18 cellular contexts compared by ENCODE assay signal in genomic region chr7:72818663-72819366, GRCh38. TPM values are rescaled to one million over a fixed set of nuclear protein-coding genes. Genes with fewer than 3 reads are reported as not detected.
DNase-seq lines count a peak whose midpoint lies in the region; ATAC-seq lines count a peak whose summit lies in the region.
"Had no signal": no experiment of that assay in that cellular context is flagged by ENCODE, and none has a peak within 500 bp of the region (broad histone marks: within the 10 kb centered on the region; RNA-seq: fewer than 3 reads in every experiment).

No MANE protein-coding gene starts in this region.

- DNase-seq in CD1c-positive myeloid dendritic cell (ENCODE audit: extremely low spot score): peak; percentile 24
- DNase-seq in NOMO-1 (lab: John Stamatoyannopoulos, UW; ENCODE audit: unreplicated experiment in 2 of 2): peak; percentile 44 to 69
- DNase-seq in activated T-helper 2 cell treated with anti-CD3 and anti-CD28 coated beads, Interferon-gamma antibody, Interleukin-2, Interleukin-4, amounts not matched to agents 10 μg/mL and 5 μg/mL and 100 μg/mL, durations not matched to agents 14 hours and 24 hours and 36 hours (ENCODE audit: low spot score): no peak
- DNase-seq in natural killer cell treated with Interleukin-12 subunit alpha and Interleukin-12 subunit beta and Interleukin-15 and Interleukin-18, amount 100 ng/mL, for 72 hours (ENCODE audit: low spot score): no peak
- DNase-seq in DMS153 treated with DMSO at 0.1 percent for 48 hours (lab: John Stamatoyannopoulos, UW; ENCODE audit: unreplicated experiment): no peak
- no peak for DNase-seq in activated naive CD4-positive, alpha-beta T cell treated with anti-CD3 and anti-CD28 coated beads, Interleukin-2, amount 10 ng/mL, durations not matched to agents 7 days and 5 days
- DNase-seq: C1 segment of cervical spinal cord, DMS 273 treated with DMSO at 0.1 percent for 48 hours, MM.1S, NCI-H1436, NCI-H2081, NCI-H510A, NCI-H82, SHP77, SK-N-SH had no signal

- peak overlapping the region; percentile 18 for H3K27ac Mint-ChIP-seq in activated T-helper 2 cell treated with anti-CD3 and anti-CD28 coated beads, Interferon-gamma antibody, Interleukin-2, Interleukin-4, amounts not matched to agents 10 μg/mL and 5 μg/mL and 100 μg/mL, durations not matched to agents 14 hours and 24 hours and 36 hours
- H3K27ac Mint-ChIP-seq in natural killer cell treated with Interleukin-12 subunit alpha and Interleukin-12 subunit beta and Interleukin-15 and Interleukin-18, amount 100 ng/mL, for 72 hours: peak overlapping the region in 1 of 2 donors; percentile 59
- no peak overlapping the region for H3K27ac Mint-ChIP-seq in activated naive CD4-positive, alpha-beta T cell treated with anti-CD3 and anti-CD28 coated beads, Interleukin-2, amount 10 ng/mL, durations not matched to agents 7 days and 5 days
- H3K27ac Mint-ChIP-seq: IgD-negative memory B cell had no signal

- ATAC-seq in natural killer cell treated with Interleukin-12 subunit alpha and Interleukin-12 subunit beta and Interleukin-15 and Interleukin-18, amount 100 ng/mL, for 72 hours: peak in 1 of 2 donors; percentile 46
- ATAC-seq in HG03196 (IDR thresholded peaks at IDR 0.05; ENCODE audit: unreplicated experiment): no peak
- no peak for ATAC-seq in HG03457 (IDR thresholded peaks at IDR 0.05; ENCODE audit: unreplicated experiment)

- no peaks in the 10 kb centered on the region for H3K27me3 Mint-ChIP-seq in activated T-helper 2 cell treated with anti-CD3 and anti-CD28 coated beads, Interferon-gamma antibody, Interleukin-2, Interleukin-4, amounts not matched to agents 10 μg/mL and 5 μg/mL and 100 μg/mL, durations not matched to agents 14 hours and 24 hours and 36 hours (ENCODE audit: low read depth)
- no peaks in the 10 kb centered on the region for H3K27me3 Mint-ChIP-seq in natural killer cell treated with Interleukin-12 subunit alpha and Interleukin-12 subunit beta and Interleukin-15 and Interleukin-18, amount 100 ng/mL, for 72 hours
- no peaks in the 10 kb centered on the region for H3K27me3 Mint-ChIP-seq in activated naive CD4-positive, alpha-beta T cell treated with anti-CD3 and anti-CD28 coated beads, Interleukin-2, amount 10 ng/mL, durations not matched to agents 7 days and 5 days
- H3K27me3 Mint-ChIP-seq: IgD-negative memory B cell had no signal

- no peak overlapping the region for H3K4me3 Mint-ChIP-seq in activated T-helper 2 cell treated with anti-CD3 and anti-CD28 coated beads, Interferon-gamma antibody, Interleukin-2, Interleukin-4, amounts not matched to agents 10 μg/mL and 5 μg/mL and 100 μg/mL, durations not matched to agents 14 hours and 24 hours and 36 hours (ENCODE audit: low read depth)
- peak overlapping the region; percentile 33 for H3K4me3 Mint-ChIP-seq in natural killer cell treated with Interleukin-12 subunit alpha and Interleukin-12 subunit beta and Interleukin-15 and Interleukin-18, amount 100 ng/mL, for 72 hours
- H3K4me3 Mint-ChIP-seq in activated naive CD4-positive, alpha-beta T cell treated with anti-CD3 and anti-CD28 coated beads, Interleukin-2, amount 10 ng/mL, durations not matched to agents 7 days and 5 days: no peak overlapping the region
- H3K4me3 Mint-ChIP-seq: IgD-negative memory B cell had no signal

- peaks cover 5% of the 10 kb centered on the region for H3K4me1 Mint-ChIP-seq in activated T-helper 2 cell treated with anti-CD3 and anti-CD28 coated beads, Interferon-gamma antibody, Interleukin-2, Interleukin-4, amounts not matched to agents 10 μg/mL and 5 μg/mL and 100 μg/mL, durations not matched to agents 14 hours and 24 hours and 36 hours (ENCODE audit: low read depth)
- peaks cover 14 to 17% of the 10 kb centered on the region in 2 donors for H3K4me1 Mint-ChIP-seq in natural killer cell treated with Interleukin-12 subunit alpha and Interleukin-12 subunit beta and Interleukin-15 and Interleukin-18, amount 100 ng/mL, for 72 hours (ENCODE audit: low read depth in 2 of 2)
- no peaks in the 10 kb centered on the region for H3K4me1 Mint-ChIP-seq in activated naive CD4-positive, alpha-beta T cell treated with anti-CD3 and anti-CD28 coated beads, Interleukin-2, amount 10 ng/mL, durations not matched to agents 7 days and 5 days

- no peaks in the 10 kb centered on the region for H3K9me3 Mint-ChIP-seq in activated T-helper 2 cell treated with anti-CD3 and anti-CD28 coated beads, Interferon-gamma antibody, Interleukin-2, Interleukin-4, amounts not matched to agents 10 μg/mL and 5 μg/mL and 100 μg/mL, durations not matched to agents 14 hours and 24 hours and 36 hours
- H3K9me3 Mint-ChIP-seq in natural killer cell treated with Interleukin-12 subunit alpha and Interleukin-12 subunit beta and Interleukin-15 and Interleukin-18, amount 100 ng/mL, for 72 hours: no peaks in the 10 kb centered on the region
- no peaks in the 10 kb centered on the region for H3K9me3 Mint-ChIP-seq in activated naive CD4-positive, alpha-beta T cell treated with anti-CD3 and anti-CD28 coated beads, Interleukin-2, amount 10 ng/mL, durations not matched to agents 7 days and 5 days
- H3K9me3 Mint-ChIP-seq: IgD-negative memory B cell had no signal

- H3K36me3 Mint-ChIP-seq in activated T-helper 2 cell treated with anti-CD3 and anti-CD28 coated beads, Interferon-gamma antibody, Interleukin-2, Interleukin-4, amounts not matched to agents 10 μg/mL and 5 μg/mL and 100 μg/mL, durations not matched to agents 14 hours and 24 hours and 36 hours (ENCODE audit: low read depth): peaks cover 20% of the 10 kb centered on the region
- no peaks in the 10 kb centered on the region for H3K36me3 Mint-ChIP-seq in natural killer cell treated with Interleukin-12 subunit alpha and Interleukin-12 subunit beta and Interleukin-15 and Interleukin-18, amount 100 ng/mL, for 72 hours
- H3K36me3 Mint-ChIP-seq in activated naive CD4-positive, alpha-beta T cell treated with anti-CD3 and anti-CD28 coated beads, Interleukin-2, amount 10 ng/mL, durations not matched to agents 7 days and 5 days: peaks cover 9% of the 10 kb centered on the region

- CTCF ChIA-PET in activated naive CD4-positive, alpha-beta T cell treated with anti-CD3 and anti-CD28 coated beads, Interleukin-2, amount 10 ng/mL, durations not matched to agents 7 days and 5 days (lab: Charles Lee): no interaction called here

- intact Hi-C loops in activated T-helper 2 cell treated with anti-CD3 and anti-CD28 coated beads, Interferon-gamma antibody, Interleukin-2, Interleukin-4, amounts not matched to agents 10 μg/mL and 5 μg/mL and 100 μg/mL, durations not matched to agents 14 hours and 24 hours and 36 hours (cut with micrococcal nuclease): no loop called here

RNA-seq across cellular contexts. Expression of gene TYW1B, which starts 9.2 kb away (rescaled TPM):
- 3.6 and 4.5 TPM in 2 replicates for total RNA-seq in activated T-helper 2 cell treated with anti-CD3 and anti-CD28 coated beads, Interferon-gamma antibody, Interleukin-2, Interleukin-4, amounts not matched to agents 10 μg/mL and 5 μg/mL and 100 μg/mL, durations not matched to agents 14 hours and 24 hours and 36 hours
- 10 to 100 TPM in 1 of 2 donors, 1 to 10 TPM in 1; 7.5 to 12.4 TPM for total RNA-seq in natural killer cell treated with Interleukin-12 subunit alpha and Interleukin-12 subunit beta and Interleukin-15 and Interleukin-18, amount 100 ng/mL, for 72 hours

Comparison
In these comparisons a context has a peak if more than half of its experiments do, and no peak if none do; other contexts are left out.
1. DNase-seq: peak in CD1c-positive myeloid dendritic cell (single experiment) and NOMO-1 (2 of 2); none in activated T-helper 2 cell treated with anti-CD3 and anti-CD28 coated beads, Interferon-gamma antibody, Interleukin-2, Interleukin-4, amounts not matched to agents 10 μg/mL and 5 μg/mL and 100 μg/mL, durations not matched to agents 14 hours and 24 hours and 36 hours (single experiment), natural killer cell treated with Interleukin-12 subunit alpha and Interleukin-12 subunit beta and Interleukin-15 and Interleukin-18, amount 100 ng/mL, for 72 hours (single experiment), DMS153 treated with DMSO at 0.1 percent for 48 hours (single experiment) and activated naive CD4-positive, alpha-beta T cell treated with anti-CD3 and anti-CD28 coated beads, Interleukin-2, amount 10 ng/mL, durations not matched to agents 7 days and 5 days (single experiment).